Comparison of ENCODE assay signal across 9 cellular contexts in the genomic region with DNA sequence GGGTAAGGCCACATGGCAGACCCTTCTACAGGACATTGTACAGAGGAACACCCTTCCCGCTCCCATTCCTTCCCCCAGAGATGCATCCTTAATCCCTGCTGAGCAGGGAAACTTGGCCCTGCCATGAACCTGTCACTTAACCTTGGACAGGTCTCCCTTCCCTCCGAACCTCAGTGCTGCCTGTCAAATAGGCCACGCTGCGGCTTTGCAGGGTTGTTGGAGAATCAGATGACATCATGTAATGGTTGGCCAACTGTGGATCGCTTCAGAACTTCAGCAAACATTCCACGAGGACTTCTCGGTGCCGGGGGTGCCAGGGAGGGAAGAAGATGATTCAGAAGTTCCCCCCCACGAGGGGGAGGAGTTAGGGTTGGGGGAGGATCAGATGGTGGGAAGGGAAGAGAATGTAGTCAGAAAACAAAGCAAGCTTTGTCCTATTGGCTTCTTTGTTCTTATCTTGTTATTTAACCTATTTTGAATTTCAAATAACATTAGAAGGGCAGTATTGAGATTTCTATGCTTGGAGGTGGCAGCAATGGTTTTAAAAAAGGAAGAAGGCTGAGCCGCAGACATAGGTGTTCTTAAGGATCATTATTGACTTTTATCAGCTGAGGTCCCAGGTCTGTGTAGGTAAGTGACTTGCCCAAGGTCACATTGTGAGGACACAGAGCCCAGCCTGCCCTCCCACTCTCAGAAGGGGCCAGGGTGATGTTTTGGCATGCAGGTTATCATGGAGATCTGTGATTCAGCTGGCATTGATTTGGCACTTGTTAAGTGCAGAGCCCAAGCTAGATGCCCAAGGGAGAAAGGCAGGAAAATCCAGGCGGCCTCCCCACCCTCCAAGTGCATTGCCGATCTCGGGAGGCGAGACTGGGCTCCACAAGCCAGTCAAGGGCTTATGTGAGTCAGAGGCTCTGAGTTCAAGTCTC.
DNase-seq lines count a peak whose midpoint lies in the region; ATAC-seq lines count a peak whose summit lies in the region.
"Had no signal": no experiment of that assay in that cellular context is flagged by ENCODE, and none has a peak within 500 bp of the region (broad histone marks: within the 10 kb centered on the region; RNA-seq: fewer than 3 reads in every experiment).

No MANE protein-coding gene starts in this region.

- H3K27me3 ChIP-seq in layer of hippocampus (ENCODE audit: control insufficient read depth, insufficient read depth, low read length): no peaks in the 10 kb centered on the region

- ATAC-seq in GM21717 (IDR thresholded peaks at IDR 0.05; ENCODE audit: unreplicated experiment) (no peak), HG03159 (IDR thresholded peaks at IDR 0.05; ENCODE audit: unreplicated experiment) (no peak), HG02852 (IDR thresholded peaks at IDR 0.05; ENCODE audit: unreplicated experiment) (no peak)

- DNase-seq in HPDE6-E6E7 (ENCODE audit: extremely low spot score): peak; percentile 60
- DNase-seq in brain pericyte (ENCODE audit: low read depth, low spot score): peak; percentile 68
- DNase-seq in superior temporal gyrus (ENCODE audit: extremely low spot score): peak; percentile 97
- no peak for DNase-seq in central memory CD4-positive, alpha-beta T cell
- DNase-seq: naive B cell had no signal

- peak overlapping the region; percentile 99 for H3K27ac ChIP-seq in layer of hippocampus (ENCODE audit: low read depth, low read length)
